Comparison of ENCODE assay signal across 20 cellular contexts in the genomic region with DNA sequence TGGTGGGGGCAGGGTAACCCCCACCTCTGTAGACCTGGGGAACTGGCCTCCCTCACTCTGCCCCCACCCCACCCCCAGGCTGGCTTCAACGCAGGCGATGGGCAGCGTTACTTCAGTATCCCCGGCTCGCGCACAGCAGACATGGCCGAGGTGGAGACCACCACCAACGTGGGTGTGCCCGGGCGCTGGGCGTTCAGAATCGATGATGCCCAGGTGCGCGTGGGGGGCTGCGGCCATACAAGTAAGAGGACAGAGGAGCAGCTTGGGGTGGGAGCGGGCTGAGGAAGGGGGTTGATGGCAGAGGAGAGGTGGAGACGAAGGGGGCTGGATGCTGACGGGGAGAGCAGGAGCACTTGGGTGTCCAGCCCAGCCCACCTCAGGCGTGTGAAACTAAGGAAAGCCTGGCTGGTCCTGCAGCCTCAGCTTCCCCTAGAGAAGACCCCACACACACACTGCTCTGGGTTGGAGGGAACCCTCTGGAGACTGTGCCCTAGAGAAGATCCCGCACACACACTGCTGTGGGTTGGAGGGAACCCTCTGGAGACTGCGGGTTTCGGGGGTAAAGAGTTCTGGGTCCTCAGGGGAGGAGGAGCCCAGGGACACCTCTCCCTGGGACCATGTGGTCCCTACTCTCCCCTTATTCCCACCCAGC. TPM values are rescaled to one million over a fixed set of nuclear protein-coding genes. Genes with fewer than 3 reads are reported as not detected.
DNase-seq lines count a peak whose midpoint lies in the region; ATAC-seq and TF ChIP-seq lines count a peak whose summit lies in the region.
"Had no signal": no experiment of that assay in that cellular context is flagged by ENCODE, and none has a peak within 500 bp of the region (broad histone marks: within the 10 kb centered on the region; RNA-seq: fewer than 3 reads in every experiment).

No MANE protein-coding gene starts in this region.

- H3K4me1 Mint-ChIP-seq in CD4-positive, alpha-beta memory T cell: peaks cover 6 to 33% (median 14%) of the 10 kb centered on the region in 4 donors
- H3K4me1 Mint-ChIP-seq: mesothelial cell of epicardium had no signal

- no peaks in the 10 kb centered on the region for H3K79me2 ChIP-seq in Karpas-422 (ENCODE audit: low read length)

- no peak overlapping the region for H2AFZ ChIP-seq in Karpas-422 (ENCODE audit: low read length)

- H4K20me1 ChIP-seq in Karpas-422 (ENCODE audit: insufficient read depth, low read depth, low read length): 0 out of 2 replicates have a peak, but pooled peaks cover 4% of the 10 kb centered on the region

- H3K36me3 Mint-ChIP-seq in CD4-positive, alpha-beta memory T cell: peaks cover 0 to 11% of the 10 kb centered on the region in 2 donors
- H3K36me3 Mint-ChIP-seq: mesothelial cell of epicardium had no signal

- ATAC-seq in sciatic nerve (peak; percentile 3), right lobe of liver (no peak)
- ATAC-seq: foreskin keratinocyte had no signal

- H3K27ac Mint-ChIP-seq in CD4-positive, alpha-beta memory T cell: peak overlapping the region in 6 of 7 donors; percentile 32 to 88 (median 80)
- H3K27ac Mint-ChIP-seq: HFFc6, mesothelial cell of epicardium, nephron progenitor cell, progenitor cell of endocrine pancreas had no signal

- POLR2A ChIA-PET in CD4-positive, alpha-beta memory T cell (lab: Charles Lee; ENCODE audit: partially characterized antibody): no interaction called here

- peak overlapping the region in 4 of 8 donors; percentile 20 to 77 (median 44) for H3K4me3 Mint-ChIP-seq in CD4-positive, alpha-beta memory T cell
- H3K4me3 Mint-ChIP-seq: HFFc6, mesothelial cell of epicardium, nephron progenitor cell had no signal

- TF ChIP-seq POLR2A in right lobe of liver (IDR thresholded peaks at IDR 0.05): no peak

- H3K9ac ChIP-seq in Karpas-422 (ENCODE audit: low read length): peak overlapping the region; percentile 46; the same call in 1 of the 2 replicates
- peak overlapping the region; percentile 24 for H3K9ac ChIP-seq in iPS-15b (ENCODE audit: low read depth, low read length)

- no peaks in the 10 kb centered on the region for H3K9me3 ChIP-seq in CD4-positive, alpha-beta memory T cell (ENCODE audit: control insufficient read depth in 1 of 2, low read length in 2 of 2)
- H3K9me3 ChIP-seq in Karpas-422 (ENCODE audit: low read length) (no peaks in the 10 kb centered on the region), iPS-15b (ENCODE audit: control insufficient read depth, insufficient read depth, low read length) (no peaks in the 10 kb centered on the region), right lobe of liver (no peaks in the 10 kb centered on the region)

- H3K36me3 ChIP-seq in CD4-positive, alpha-beta memory T cell (ENCODE audit: insufficient read depth, low read length): no peaks in the 10 kb centered on the region
- H3K36me3 ChIP-seq in Karpas-422 (ENCODE audit: insufficient read depth, low read length) (no peaks in the 10 kb centered on the region), iPS-15b (ENCODE audit: control insufficient read depth, insufficient read depth, low read length) (no peaks in the 10 kb centered on the region), right lobe of liver (peaks cover 0 to 10% (median 4%) of the 10 kb centered on the region in 4 donors)

- DNase-seq in CD4-positive, alpha-beta memory T cell: no peak
- DNase-seq in Karpas-422 (no peak), sciatic nerve (ENCODE audit: low spot score) (no peak), NOMO-1 treated with DMSO at 0.1 percent for 48 hours (lab: John Stamatoyannopoulos, UW; ENCODE audit: unreplicated experiment) (no peak), right lobe of liver (no peak), nucleus accumbens (lab: John Stamatoyannopoulos, UW) (no peak)
- DNase-seq: aorta, foreskin keratinocyte, HFFc6, hypothalamus, NCI-H1105 treated with DMSO at 0.1 percent for 48 hours, NCI-H524 had no signal

- CTCF ChIA-PET in CD4-positive, alpha-beta memory T cell (lab: Charles Lee; ENCODE audit: partially characterized antibody): no interaction called here

- intact Hi-C loops in CD4-positive, alpha-beta memory T cell (cut with micrococcal nuclease): no loop called here
- intact Hi-C loops in sciatic nerve (cut with DNase I) (no loop called here), right lobe of liver (cut with DNase I) (no loop called here)

- H3K4me1 ChIP-seq in CD4-positive, alpha-beta memory T cell (ENCODE audit: insufficient read depth, low read length): peaks cover 26% of the 10 kb centered on the region
- peaks cover 45% of the 10 kb centered on the region for H3K4me1 ChIP-seq in Karpas-422 (ENCODE audit: low read length)
- peaks cover 3% of the 10 kb centered on the region for H3K4me1 ChIP-seq in iPS-15b (ENCODE audit: control insufficient read depth, insufficient read depth, low read length)
- H3K4me1 ChIP-seq in right lobe of liver: no peaks in the 10 kb centered on the region
- H3K4me1 ChIP-seq: foreskin keratinocyte had no signal

- H3K4me3 ChIP-seq in CD4-positive, alpha-beta memory T cell (ENCODE audit: low read length in 2 of 2): no peak overlapping the region
- no peak overlapping the region for H3K4me3 ChIP-seq in Karpas-422 (ENCODE audit: low read length)
- H3K4me3 ChIP-seq in iPS-15b (ENCODE audit: low read depth, low read length): no peak overlapping the region
- no peak overlapping the region for H3K4me3 ChIP-seq in right lobe of liver
- H3K4me3 ChIP-seq: smooth muscle cell had no signal

- no peak for TF ChIP-seq CTCF in right lobe of liver (IDR thresholded peaks at IDR 0.05)

- H3K27me3 Mint-ChIP-seq in CD4-positive, alpha-beta memory T cell: no peaks in the 10 kb centered on the region

- WGBS in right lobe of liver (ENCODE audit: insufficient coverage, low coverage, low lambda C conversion rate, missing lambda C conversion rate): 96% methylated on average over 9 of the region's 22 CpGs

- peaks cover 0 to 2% (median 0%) of the 10 kb centered on the region in 8 donors for H3K9me3 Mint-ChIP-seq in CD4-positive, alpha-beta memory T cell
- H3K9me3 Mint-ChIP-seq: HFFc6, mesothelial cell of epicardium, nephron progenitor cell had no signal

- no peaks in the 10 kb centered on the region for H3K9me2 ChIP-seq in Karpas-422 (replicated peaks; ENCODE audit: insufficient read depth, low read length)

- peak overlapping the region; percentile 22 for H3K27ac ChIP-seq in CD4-positive, alpha-beta memory T cell (ENCODE audit: low read depth, low read length)
- H3K27ac ChIP-seq in Karpas-422 (ENCODE audit: low read length): no peak overlapping the region; the same call in 1 of the 2 replicates
- H3K27ac ChIP-seq in right lobe of liver: no peak overlapping the region
- H3K27ac ChIP-seq: epithelial cell of prostate, foreskin keratinocyte, HL-60, RWPE1 had no signal

- H3K27me3 ChIP-seq in CD4-positive, alpha-beta memory T cell (ENCODE audit: insufficient read depth, low read length): no peaks in the 10 kb centered on the region
- 0 out of 2 replicates have a peak, but pooled peaks cover 2% of the 10 kb centered on the region for H3K27me3 ChIP-seq in Karpas-422 (ENCODE audit: low read length)
- H3K27me3 ChIP-seq in iPS-15b (ENCODE audit: control insufficient read depth, insufficient read depth, low read length): peaks cover 11% of the 10 kb centered on the region
- no peaks in the 10 kb centered on the region for H3K27me3 ChIP-seq in right lobe of liver

- H3K4me2 ChIP-seq in Karpas-422 (ENCODE audit: low read depth, low read length, poor library complexity, severe bottlenecking): no peak overlapping the region
- H3K4me2 ChIP-seq: smooth muscle cell had no signal

RNA-seq across cellular contexts. Expression of a gene that starts 36.2 kb away (rescaled TPM):
- total RNA-seq in CD4-positive, alpha-beta memory T cell: 10 to 100 TPM; 85.2 to 90.1 TPM
- 1 to 10 TPM; 1.6 to 3.2 TPM for polyA plus RNA-seq in CD4-positive, alpha-beta memory T cell
- total RNA-seq in Karpas-422 (2014; rRNA removed; shearing (Covaris generic); ENCODE audit: low replicate concordance): 1.9 and 25.3 TPM in 2 replicates
- 148 TPM for total RNA-seq in sciatic nerve
- 10 to 100 TPM in 4 of 6 experiments, 1 to 10 TPM in 2; 7.4 to 27.8 (median 13.2) TPM for total RNA-seq in right lobe of liver
- total RNA-seq: foreskin keratinocyte had no signal
- polyA plus RNA-seq: foreskin keratinocyte had no signal
